Comparison of ENCODE assay signal across 8 cellular contexts in the genomic region with DNA sequence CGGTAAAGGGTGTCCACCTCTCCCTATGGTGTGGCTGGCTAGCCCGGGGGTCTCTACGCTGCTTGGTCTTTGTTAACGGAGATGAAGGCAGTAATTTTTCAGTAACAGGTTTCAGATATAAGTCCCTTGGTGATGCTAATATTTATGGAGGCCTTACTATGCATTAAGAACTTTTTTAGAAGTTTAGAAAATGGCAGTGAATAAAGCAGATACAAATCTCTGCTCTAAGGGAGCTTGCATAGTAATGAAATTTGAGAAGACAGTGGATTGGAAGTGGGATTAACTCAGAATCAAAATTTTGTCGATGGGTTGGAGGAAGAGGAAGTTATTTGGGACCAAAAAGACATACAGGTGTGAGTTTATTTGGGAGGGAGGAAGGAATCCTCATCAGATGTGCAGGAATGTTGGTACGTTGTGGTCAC. TPM values are rescaled to one million over a fixed set of nuclear protein-coding genes. Genes with fewer than 3 reads are reported as not detected.
DNase-seq lines count a peak whose midpoint lies in the region.

No MANE protein-coding gene starts in this region.

- H3K9ac ChIP-seq in iPS-18a (ENCODE audit: low read length): peak overlapping the region; percentile 97

- peak; percentile 2 for DNase-seq in NCI-H524 treated with DMSO at 0.1 percent for 48 hours (lab: John Stamatoyannopoulos, UW)
- DNase-seq in NCI-H524 (lab: John Stamatoyannopoulos, UW): no peak
- DNase-seq in activated CD4-positive, alpha-beta memory T cell treated with anti-CD3 and anti-CD28 coated beads for 36 hours: no peak
- no peak for DNase-seq in substantia nigra (lab: John Stamatoyannopoulos, UW)
- DNase-seq in NCI-H2029 (lab: John Stamatoyannopoulos, UW): no peak
- no peak for DNase-seq in NCI-H748 (lab: John Stamatoyannopoulos, UW; ENCODE audit: unreplicated experiment)
- DNase-seq in effector CD8-positive, alpha-beta T cell (lab: John Stamatoyannopoulos, UW): no peak

- H3K27ac Mint-ChIP-seq in activated CD4-positive, alpha-beta memory T cell treated with anti-CD3 and anti-CD28 coated beads for 36 hours: peak overlapping the region; percentile 99

- no peaks in the 10 kb centered on the region for H3K27me3 ChIP-seq in iPS-18a (ENCODE audit: control insufficient read depth, insufficient read depth, low read length)

- H3K4me3 Mint-ChIP-seq in activated CD4-positive, alpha-beta memory T cell treated with anti-CD3 and anti-CD28 coated beads for 36 hours: peak overlapping the region; percentile 99

- H3K27me3 Mint-ChIP-seq in activated CD4-positive, alpha-beta memory T cell treated with anti-CD3 and anti-CD28 coated beads for 36 hours: no peaks in the 10 kb centered on the region

- POLR2A ChIA-PET in activated CD4-positive, alpha-beta memory T cell treated with anti-CD3 and anti-CD28 coated beads for 36 hours (lab: Charles Lee): interaction anchor here (0.8 to 2.6 kb wide), 7 partner anchors 11 to 812 kb away, joined by 3 to 20 read pairs (median 4); partner anchors contain the start of genes AGK, DENND11 and WEE2

- peaks cover 37% of the 10 kb centered on the region for H3K4me1 Mint-ChIP-seq in activated CD4-positive, alpha-beta memory T cell treated with anti-CD3 and anti-CD28 coated beads for 36 hours (ENCODE audit: low read depth)

- H3K4me3 ChIP-seq in iPS-18a (ENCODE audit: low read length): peak overlapping the region; percentile 96

- H3K36me3 ChIP-seq in iPS-18a (ENCODE audit: control insufficient read depth, low read depth, low read length): peaks cover 37% of the 10 kb centered on the region

- no peaks in the 10 kb centered on the region for H3K9me3 Mint-ChIP-seq in activated CD4-positive, alpha-beta memory T cell treated with anti-CD3 and anti-CD28 coated beads for 36 hours

- no peaks in the 10 kb centered on the region for H3K9me3 ChIP-seq in iPS-18a (ENCODE audit: control insufficient read depth, low read depth, low read length)

- peaks cover 6% of the 10 kb centered on the region for H3K4me1 ChIP-seq in iPS-18a (ENCODE audit: control insufficient read depth, low read depth, low read length)

- peak overlapping the region; percentile 90 for H3K27ac ChIP-seq in iPS-18a (ENCODE audit: low read length)
- H3K27ac ChIP-seq in substantia nigra (ENCODE audit: low read depth, low read length, poor library complexity, severe bottlenecking): peak overlapping the region; percentile 65

- intact Hi-C loops in activated CD4-positive, alpha-beta memory T cell treated with anti-CD3 and anti-CD28 coated beads for 36 hours (cut with micrococcal nuclease): loop anchor here (1.0 to 10.0 kb wide), 7 partner anchors 37 to 1564 kb away; partner anchors contain the start of genes KDM7A, MKRN1 and MRPS33

- H3K36me3 Mint-ChIP-seq in activated CD4-positive, alpha-beta memory T cell treated with anti-CD3 and anti-CD28 coated beads for 36 hours: peaks cover 38% of the 10 kb centered on the region

- CTCF ChIA-PET in activated CD4-positive, alpha-beta memory T cell treated with anti-CD3 and anti-CD28 coated beads for 36 hours (lab: Charles Lee): interaction anchor here (0.7 to 3.9 kb wide), 22 partner anchors 11 to 724 kb away, joined by 3 to 57 read pairs (median 6); partner anchors contain the start of genes DENND11, MRPS33 and WEE2

RNA-seq across cellular contexts. Expression of gene SSBP1, which starts 0.4 kb away (rescaled TPM):
- total RNA-seq in activated CD4-positive, alpha-beta memory T cell treated with anti-CD3 and anti-CD28 coated beads for 36 hours: 100 to 1,000 TPM; 207 to 234 TPM

RNA-seq across cellular contexts. Expression of gene TAS2R3, which starts 25.3 kb away (rescaled TPM):
- total RNA-seq in activated CD4-positive, alpha-beta memory T cell treated with anti-CD3 and anti-CD28 coated beads for 36 hours: under 1 TPM; 0.59 to 0.63 TPM

RNA-seq across cellular contexts. Expression of gene WEE2, which starts 30.4 kb away (rescaled TPM):
- total RNA-seq in activated CD4-positive, alpha-beta memory T cell treated with anti-CD3 and anti-CD28 coated beads for 36 hours: not detected

RNA-seq across cellular contexts. Expression of gene DENND11, which starts 36.6 kb away (rescaled TPM):
- 10 to 100 TPM; 27.5 to 28.9 TPM for total RNA-seq in activated CD4-positive, alpha-beta memory T cell treated with anti-CD3 and anti-CD28 coated beads for 36 hours

RNA-seq across cellular contexts. Expression of gene TAS2R4, which starts 37.9 kb away (rescaled TPM):
- total RNA-seq in activated CD4-positive, alpha-beta memory T cell treated with anti-CD3 and anti-CD28 coated beads for 36 hours: under 1 TPM; 0.56 to 0.62 TPM
